8 cellular contexts compared by ENCODE assay signal in genomic region chr2:91571239-91571923, GRCh38.
DNase-seq lines count a peak whose midpoint lies in the region; ATAC-seq and TF ChIP-seq lines count a peak whose summit lies in the region.
"Not testable (repeated sequence)": the region's sequence is repeated elsewhere in the genome, so short reads cannot be mapped to it uniquely, and the experiment has no call there.

No MANE protein-coding gene starts in this region.

- not testable (repeated sequence) for H3K27ac Mint-ChIP-seq in osteocyte (ENCODE audit: unreplicated experiment)

- not testable (repeated sequence) for H3K36me3 ChIP-seq in HUES48 (ENCODE audit: control insufficient read depth, insufficient read depth, low read length); SK-N-SH (replicated peaks in 1 of 2; ENCODE audit: control insufficient read depth in 1 of 2, insufficient read depth in 2 of 2, low read length in 1 of 2); ectodermal cell (ENCODE audit: control insufficient read depth, insufficient read depth, low read length); iPS DF 6.9 (ENCODE audit: control insufficient read depth, insufficient read depth, low read length); right lobe of liver; subcutaneous abdominal adipose tissue (ENCODE audit: control insufficient read depth in 5 of 5, insufficient read depth in 5 of 5, low read length in 5 of 5)

- H3F3A ChIP-seq in SK-N-SH (replicated peaks; ENCODE audit: insufficient read depth), result not testable (repeated sequence)

- not testable (repeated sequence) for H3K27ac ChIP-seq in HUES48 (ENCODE audit: low read depth, low read length); ectodermal cell (ENCODE audit: insufficient read depth, low read depth, low read length, poor library complexity, severe bottlenecking); iPS DF 6.9 (ENCODE audit: low read length); right lobe of liver; subcutaneous abdominal adipose tissue (ENCODE audit: low read depth, low read length)
- peak overlapping the region in 1 of 2 experiments; percentile 69; a peak in 1 of 4 replicates for H3K27ac ChIP-seq in SK-N-SH (ENCODE audit: low read depth in 2 of 2, low read length in 1 of 2)

- ATAC-seq in right lobe of liver, result peak in 2 of 4 donors; percentile 31 to 34

- H3K27me3 Mint-ChIP-seq in osteocyte (ENCODE audit: unreplicated experiment), result not testable (repeated sequence)

- not testable (repeated sequence) for TF ChIP-seq RAD21 in SK-N-SH (IDR thresholded peaks at IDR 0.05; ENCODE audit: low read length)

- TF ChIP-seq CTCF in AG09309 (IDR thresholded peaks at IDR 0.05; ENCODE audit: control insufficient read depth, insufficient read depth, low read depth, low read length, missing control alignments); right lobe of liver (IDR thresholded peaks at IDR 0.05); osteocyte (IDR thresholded peaks at IDR 0.05): not testable (repeated sequence)
- 0 out of 2 replicates have a peak, but pooled peaks have one; percentile 6 for TF ChIP-seq CTCF in SK-N-SH (IDR thresholded peaks at IDR 0.05)

- intact Hi-C loops in right lobe of liver (cut with DNase I), result not testable (repeated sequence)

- CTCF ChIA-PET in SK-N-SH (lab: Yijun Ruan, JAX), result not testable (repeated sequence)

- H3K4me1 Mint-ChIP-seq in osteocyte (ENCODE audit: unreplicated experiment), result not testable (repeated sequence)

- POLR2A ChIA-PET in SK-N-SH (lab: Yijun Ruan, JAX), result not testable (repeated sequence)

- TF ChIP-seq EP300 in SK-N-SH (IDR thresholded peaks at IDR 0.05; ENCODE audit: borderline replicate concordance in 1 of 2, low read depth in 1 of 2, low read length in 1 of 2), result not testable (repeated sequence)

- not testable (repeated sequence) for H3K79me2 ChIP-seq in SK-N-SH (ENCODE audit: insufficient read depth)

- 85% methylated on average over 72 of the region's 78 CpGs for WGBS in SK-N-SH (ENCODE audit: low lambda C conversion rate)
- 8 to 9% methylated on average over 76 to 77 of the region's 78 CpGs for WGBS in ectodermal cell, 2 experiments
- no CpG with 5 or more reads among the region's 78 CpGs for WGBS in iPS DF 6.9 (ENCODE audit: insufficient coverage, insufficient read length)
- 89% methylated on average over 70 of the region's 78 CpGs for WGBS in right lobe of liver (ENCODE audit: insufficient coverage, low coverage, low lambda C conversion rate, missing lambda C conversion rate)

- H3K4me3 ChIP-seq in AG09309 (ENCODE audit: control insufficient read depth, low read depth, low read length) (peak overlapping the region; percentile 29), HUES48 (ENCODE audit: low read depth, low read length) (peak overlapping the region; percentile 57), SK-N-SH (ENCODE audit: low read depth in 2 of 2, low read length in 1 of 2) (peak overlapping the region in 1 of 2 experiments; percentile 48; a peak in 3 of 4 replicates), ectodermal cell (ENCODE audit: insufficient read depth, low read depth, low read length) (peak overlapping the region; percentile 47), iPS DF 6.9 (ENCODE audit: low read length) (peak overlapping the region; percentile 9; the same call in 1 of the 2 replicates), subcutaneous abdominal adipose tissue (ENCODE audit: low read depth in 1 of 5, low read length in 5 of 5) (peak overlapping the region in 3 of 5 donors; percentile 37 to 69 (median 69))
- not testable (repeated sequence) for H3K4me3 ChIP-seq in right lobe of liver

- H3K27me3 ChIP-seq in HUES48 (ENCODE audit: control insufficient read depth, insufficient read depth, low read length); SK-N-SH (ENCODE audit: insufficient read depth); iPS DF 6.9 (ENCODE audit: control insufficient read depth, insufficient read depth, low read length); right lobe of liver; subcutaneous abdominal adipose tissue (ENCODE audit: control insufficient read depth in 5 of 5, insufficient read depth in 4 of 5, low read length in 5 of 5): not testable (repeated sequence)
- H3K27me3 ChIP-seq in ectodermal cell (ENCODE audit: control insufficient read depth, insufficient read depth, low read length, poor library complexity, severe bottlenecking), result peaks cover 12% of the 10 kb centered on the region

- not testable (repeated sequence) for H3K4me3 Mint-ChIP-seq in osteocyte (ENCODE audit: unreplicated experiment)

- not testable (repeated sequence) for H3K36me3 Mint-ChIP-seq in osteocyte (ENCODE audit: unreplicated experiment)

- H2AFZ ChIP-seq in SK-N-SH (ENCODE audit: low read depth), result not testable (repeated sequence)

- H3K9me3 ChIP-seq in HUES48 (ENCODE audit: control insufficient read depth, insufficient read depth, low read length); SK-N-SH; ectodermal cell (ENCODE audit: control insufficient read depth, low read length); iPS DF 6.9 (ENCODE audit: control insufficient read depth, insufficient read depth, low read length); right lobe of liver; subcutaneous abdominal adipose tissue (ENCODE audit: control insufficient read depth in 5 of 5, low read length in 5 of 5): not testable (repeated sequence)

- peaks cover 11% of the 10 kb centered on the region for H3K9me3 Mint-ChIP-seq in osteocyte (ENCODE audit: unreplicated experiment)

- not testable (repeated sequence) for H3K9me2 ChIP-seq in SK-N-SH

- DNase-seq in AG09309 (ENCODE audit: low read depth); iPS DF 6.9 (ENCODE audit: low read depth, low spot score): not testable (repeated sequence)
- peak; percentile 20 for DNase-seq in SK-N-SH
- peak; percentile 32 to 58 (median 56) for DNase-seq in right lobe of liver
- DNase-seq in osteocyte (ENCODE audit: extremely low spot score, unreplicated experiment), result peak; percentile 84

- not testable (repeated sequence) for TF ChIP-seq POLR2A in right lobe of liver (IDR thresholded peaks at IDR 0.05)

- H4K20me1 ChIP-seq in SK-N-SH (ENCODE audit: insufficient read depth), result not testable (repeated sequence)

- H3K4me2 ChIP-seq in SK-N-SH, result 0 out of 2 replicates have a peak overlapping the region, but pooled peaks have one; percentile 33

- H3K4me1 ChIP-seq in HUES48 (ENCODE audit: control insufficient read depth, insufficient read depth, low read length); ectodermal cell (ENCODE audit: control insufficient read depth, insufficient read depth, low read length); iPS DF 6.9 (ENCODE audit: control insufficient read depth, insufficient read depth, low read length); right lobe of liver; subcutaneous abdominal adipose tissue (ENCODE audit: control insufficient read depth in 5 of 5, insufficient read depth in 5 of 5, low read length in 5 of 5): not testable (repeated sequence)
- peaks cover 3 to 27% of the 10 kb centered on the region in 2 experiments; a peak in 2 of 4 replicates for H3K4me1 ChIP-seq in SK-N-SH (ENCODE audit: control insufficient read depth in 1 of 2, insufficient read depth in 2 of 2, low read depth in 1 of 2, low read length in 1 of 2)

- not testable (repeated sequence) for H3K9ac ChIP-seq in HUES48 (ENCODE audit: low read depth, low read length); SK-N-SH; subcutaneous abdominal adipose tissue (ENCODE audit: low read length in 5 of 5)
